9 cellular contexts compared by ENCODE assay signal in genomic region chr16:69917739-69918138, GRCh38. TPM values are rescaled to one million over a fixed set of nuclear protein-coding genes. Genes with fewer than 3 reads are reported as not detected.
DNase-seq lines count a peak whose midpoint lies in the region; ATAC-seq, FAIRE-seq and TF ChIP-seq lines count a peak whose summit lies in the region.
"Had no signal": no experiment of that assay in that cellular context is flagged by ENCODE, and none has a peak within 500 bp of the region (broad histone marks: within the 10 kb centered on the region; RNA-seq: fewer than 3 reads in every experiment).

No MANE protein-coding gene starts in this region.

- POLR2A ChIA-PET in activated CD4-positive, alpha-beta T cell treated with anti-CD3 and anti-CD28 coated beads, Interleukin-2, amount 10 ng/mL, durations not matched to agents 7 days and 5 days (lab: Charles Lee): no interaction called here

- no peak for TF ChIP-seq POLR2A in sigmoid colon (IDR thresholded peaks at IDR 0.05)

- H3K36me3 ChIP-seq in heart right ventricle (peaks cover 0 to 25% (median 0%) of the 10 kb centered on the region in 9 donors), sigmoid colon (no peaks in the 10 kb centered on the region)

- no peaks in the 10 kb centered on the region for H3K27me3 ChIP-seq in heart right ventricle
- no peaks in the 10 kb centered on the region for H3K27me3 ChIP-seq in sigmoid colon

- intact Hi-C loops in heart right ventricle (cut with DNase I): no loop called here
- intact Hi-C loops in sigmoid colon (cut with DNase I): no loop called here

- H3K9me3 Mint-ChIP-seq in activated CD4-positive, alpha-beta T cell treated with anti-CD3 and anti-CD28 coated beads, Interleukin-2, amount 10 ng/mL, durations not matched to agents 7 days and 5 days: no peaks in the 10 kb centered on the region
- H3K9me3 Mint-ChIP-seq: T-helper 2 cell treated with Interferon-gamma antibody and Interleukin-4, amounts not matched to agents 5 μg/mL and 100 μg/mL, for 36 hours had no signal

- WGBS in heart right ventricle, 2 donors: 65 to 66% methylated on average over 20 of the region's 20 CpGs
- WGBS in sigmoid colon, 2 donors: 83 to 90% methylated on average over 20 of the region's 20 CpGs

- H3K27ac ChIP-seq in heart right ventricle: peak overlapping the region in 7 of 10 donors; percentile 2 to 60 (median 29)
- H3K27ac ChIP-seq in sigmoid colon: peak overlapping the region in 2 of 4 donors; percentile 35 to 48

- H3K36me3 Mint-ChIP-seq in activated CD4-positive, alpha-beta T cell treated with anti-CD3 and anti-CD28 coated beads, Interleukin-2, amount 10 ng/mL, durations not matched to agents 7 days and 5 days (ENCODE audit: low read depth): peaks cover 11% of the 10 kb centered on the region

- no peaks in the 10 kb centered on the region for H3K27me3 Mint-ChIP-seq in activated CD4-positive, alpha-beta T cell treated with anti-CD3 and anti-CD28 coated beads, Interleukin-2, amount 10 ng/mL, durations not matched to agents 7 days and 5 days

- H3K4me1 Mint-ChIP-seq in activated CD4-positive, alpha-beta T cell treated with anti-CD3 and anti-CD28 coated beads, Interleukin-2, amount 10 ng/mL, durations not matched to agents 7 days and 5 days: no peaks in the 10 kb centered on the region

- no peak overlapping the region for H3K4me3 Mint-ChIP-seq in activated CD4-positive, alpha-beta T cell treated with anti-CD3 and anti-CD28 coated beads, Interleukin-2, amount 10 ng/mL, durations not matched to agents 7 days and 5 days
- H3K4me3 Mint-ChIP-seq: T-helper 2 cell treated with Interferon-gamma antibody and Interleukin-4, amounts not matched to agents 5 μg/mL and 100 μg/mL, for 36 hours had no signal

- peaks cover 0 to 18% (median 6%) of the 10 kb centered on the region in 9 donors for H3K4me1 ChIP-seq in heart right ventricle
- peaks cover 0 to 6% (median 0%) of the 10 kb centered on the region in 4 donors for H3K4me1 ChIP-seq in sigmoid colon

- H3K9me3 ChIP-seq in heart right ventricle: no peaks in the 10 kb centered on the region
- no peaks in the 10 kb centered on the region for H3K9me3 ChIP-seq in sigmoid colon

- TF ChIP-seq CTCF in heart right ventricle (IDR thresholded peaks at IDR 0.05) (no peak), sigmoid colon (IDR thresholded peaks at IDR 0.05) (no peak)

- CTCF ChIA-PET in activated CD4-positive, alpha-beta T cell treated with anti-CD3 and anti-CD28 coated beads, Interleukin-2, amount 10 ng/mL, durations not matched to agents 7 days and 5 days (lab: Charles Lee): interaction anchor here (1.5 kb wide), 1 partner anchor 9 kb away, joined by 6 read pairs; no protein-coding TSS in a partner anchor

- DNase-seq in amniotic epithelial cell (ENCODE audit: low read depth) (peak; percentile 97), heart right ventricle (peak in 1 of 2 donors; percentile 35), sigmoid colon (peak; percentile 86), NOMO-1 treated with dmso at 0.1 percent for 144 hours (lab: John Stamatoyannopoulos, UW; ENCODE audit: unreplicated experiment) (no peak)
- DNase-seq in stimulated activated CD4-positive, alpha-beta T cell treated with anti-CD3 and anti-CD28 coated beads, Interleukin-2, amount 100 ng/mL, for 48 hours: no peak
- DNase-seq in activated CD4-positive, alpha-beta T cell treated with anti-CD3 and anti-CD28 coated beads, Interleukin-2, amount 10 ng/mL, durations not matched to agents 7 days and 5 days: no peak

- H3K4me3 ChIP-seq in heart right ventricle (no peak overlapping the region), sigmoid colon (peak overlapping the region in 1 of 4 donors; percentile 14)

- ATAC-seq in heart right ventricle (peak in 7 of 8 donors; percentile 27 to 79 (median 74)), GM21381 (IDR thresholded peaks at IDR 0.05; ENCODE audit: unreplicated experiment) (no peak)

- FAIRE-seq in G401.6 (lab: Jason Lieb, UNC): peak; percentile 89

- TF ChIP-seq EP300 in sigmoid colon (IDR thresholded peaks at IDR 0.05): no peak

- no peak overlapping the region for H3K27ac Mint-ChIP-seq in activated CD4-positive, alpha-beta T cell treated with anti-CD3 and anti-CD28 coated beads, Interleukin-2, amount 10 ng/mL, durations not matched to agents 7 days and 5 days
- H3K27ac Mint-ChIP-seq: T-helper 2 cell treated with Interferon-gamma antibody and Interleukin-4, amounts not matched to agents 5 μg/mL and 100 μg/mL, for 36 hours had no signal

RNA-seq across cellular contexts. Expression of gene CLEC18A, which starts 33.4 kb away (rescaled TPM):
- total RNA-seq in heart right ventricle (under 1 TPM in 8 of 10 donors, not detected in 2; 0.11 to 0.57 (median 0.30) TPM), sigmoid colon (under 1 TPM in 2 of 4 donors, not detected in 2; 0.66 to 0.83 TPM)
- polyA plus RNA-seq in heart right ventricle (under 1 TPM; 0.30 to 0.59 TPM), sigmoid colon (1 to 10 TPM in 1 of 3 donors, under 1 TPM in 2; 0.60 to 2.2 (median 0.69) TPM)
- total RNA-seq in activated CD4-positive, alpha-beta T cell treated with anti-CD3 and anti-CD28 coated beads, Interleukin-2, amount 10 ng/mL, durations not matched to agents 7 days and 5 days: 1 to 10 TPM in 1 of 2 experiments, under 1 TPM in 1; 0.99 to 1.0 TPM

Comparison
In these comparisons a context has a peak if more than half of its experiments do, and no peak if none do; other contexts are left out.
1. DNase-seq: peak in amniotic epithelial cell (single experiment) and sigmoid colon (single experiment); none in stimulated activated CD4-positive, alpha-beta T cell treated with anti-CD3 and anti-CD28 coated beads, Interleukin-2, amount 100 ng/mL, for 48 hours (0 of 2), activated CD4-positive, alpha-beta T cell treated with anti-CD3 and anti-CD28 coated beads, Interleukin-2, amount 10 ng/mL, durations not matched to agents 7 days and 5 days (single experiment) and NOMO-1 treated with dmso at 0.1 percent for 144 hours (single experiment).